Comparison of ENCODE assay signal across 26 cellular contexts in the genomic region with DNA sequence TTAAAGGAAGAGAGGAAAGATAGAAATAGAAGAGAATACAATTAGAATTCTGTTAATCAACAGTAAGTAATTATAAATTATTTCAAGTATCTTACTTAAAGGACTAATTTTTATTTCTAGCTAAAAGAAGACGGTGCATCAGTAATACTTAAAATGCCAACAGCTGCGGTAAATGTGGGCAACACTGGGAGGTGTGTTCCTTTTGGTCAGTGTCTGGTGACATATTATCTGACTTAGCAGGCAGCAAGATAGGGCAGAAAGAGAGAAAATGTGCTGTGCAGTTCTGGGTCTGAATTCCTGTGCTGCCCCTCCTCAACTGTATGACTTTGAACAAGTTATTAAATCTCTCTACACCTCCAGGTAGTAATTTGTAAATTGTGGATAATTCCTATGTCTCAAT.
"Had no signal": no experiment of that assay in that cellular context is flagged by ENCODE, and none has a peak within 500 bp of the region (broad histone marks: within the 10 kb centered on the region; RNA-seq: fewer than 3 reads in every experiment).

No MANE protein-coding gene starts in this region.

- H3K4me2 ChIP-seq: smooth muscle cell had no signal

- H3K4me1 ChIP-seq: left lung, parathyroid adenoma, right lobe of liver, transverse colon had no signal

- H3K79me2 ChIP-seq: parathyroid adenoma had no signal

- H3K9me3 ChIP-seq: gastrocnemius medialis, heart left ventricle, left lung, neutrophil, right lobe of liver, suprapubic skin, transverse colon had no signal

- H2AFZ ChIP-seq: parathyroid adenoma had no signal

- H3K9me3 Mint-ChIP-seq: natural killer cell; neural crest cell; stimulated activated naive CD8-positive, alpha-beta T cell treated with anti-CD3 and anti-CD28 coated beads, Interleukin-15, amount 100 ng/mL, for 72 hours had no signal

- ATAC-seq: esophagus mucosa; gastrocnemius medialis; heart left ventricle; left cardiac atrium; left lung; natural killer cell; right lobe of liver; stimulated activated naive CD8-positive, alpha-beta T cell treated with anti-CD3 and anti-CD28 coated beads, Interleukin-15, amount 100 ng/mL, for 72 hours had no signal

- H3K4me3 Mint-ChIP-seq: natural killer cell; neural crest cell; stimulated activated naive CD8-positive, alpha-beta T cell treated with anti-CD3 and anti-CD28 coated beads, Interleukin-15, amount 100 ng/mL, for 72 hours had no signal

- DNase-seq: dorsolateral prefrontal cortex; effector CD4-positive, alpha-beta T cell; foreskin fibroblast; gastrocnemius medialis; heart left ventricle; hippocampal formation; left cardiac atrium; left lung; mesenchymal stem cell; midbrain; natural killer cell; right lobe of liver; stimulated activated CD4-positive, alpha-beta T cell treated with anti-CD3 and anti-CD28 coated beads, Interleukin-12 subunit alpha, Interleukin-12 subunit beta, amount 100 ng/mL, for 4 hours; stimulated activated CD4-positive, alpha-beta T cell treated with anti-CD3 and anti-CD28 coated beads, Interleukin-1b, Interleukin-23, amount 100 ng/mL, for 48 hours; stimulated activated CD4-positive, alpha-beta T cell treated with anti-CD3 and anti-CD28 coated beads, Interleukin-4, amount 100 ng/mL, for 1 hour; stimulated activated CD8-positive, alpha-beta memory T cell treated with anti-CD3 and anti-CD28 coated beads, Interleukin-4, amount 100 ng/mL, for 48 hours; stimulated activated naive CD4-positive, alpha-beta T cell; stimulated activated naive CD8-positive, alpha-beta T cell treated with anti-CD3 and anti-CD28 coated beads, Interleukin-15, amount 100 ng/mL, for 72 hours; transverse colon had no signal

- H3K27me3 Mint-ChIP-seq: progenitor cell of endocrine pancreas; stimulated activated naive CD8-positive, alpha-beta T cell treated with anti-CD3 and anti-CD28 coated beads, Interleukin-15, amount 100 ng/mL, for 72 hours had no signal

- H3K36me3 ChIP-seq: gastrocnemius medialis, left lung, neutrophil, right lobe of liver, suprapubic skin, transverse colon had no signal

- H3K4me3 ChIP-seq: gastrocnemius medialis, heart left ventricle, left lung, right lobe of liver, smooth muscle cell, suprapubic skin, transverse colon had no signal

- H3K9ac ChIP-seq: parathyroid adenoma had no signal

- H3K27ac ChIP-seq: heart left ventricle, left lung, neutrophil, parathyroid adenoma, right lobe of liver, suprapubic skin, transverse colon had no signal

- H3K27me3 ChIP-seq: dorsolateral prefrontal cortex, gastrocnemius medialis, heart left ventricle, left lung, neutrophil, right lobe of liver, suprapubic skin, transverse colon had no signal

- H3K27ac Mint-ChIP-seq: natural killer cell; progenitor cell of endocrine pancreas; stimulated activated naive CD8-positive, alpha-beta T cell treated with anti-CD3 and anti-CD28 coated beads, Interleukin-15, amount 100 ng/mL, for 72 hours had no signal
